ENCODE assay signal across 18 cellular contexts in genomic region chr14:56807586-56808168, GRCh38. TPM values are rescaled to one million over a fixed set of nuclear protein-coding genes. Genes with fewer than 3 reads are reported as not detected.
DNase-seq lines count a peak whose midpoint lies in the region; ATAC-seq, FAIRE-seq and TF ChIP-seq lines count a peak whose summit lies in the region.
"Had no signal": no experiment of that assay in that cellular context is flagged by ENCODE, and none has a peak within 500 bp of the region (broad histone marks: within the 10 kb centered on the region; RNA-seq: fewer than 3 reads in every experiment).

No MANE protein-coding gene starts in this region.

- H2BK12ac ChIP-seq in mesenchymal stem cell (ENCODE audit: low read length in 2 of 2): no peak overlapping the region

- H3K4me3 ChIP-seq in breast epithelium (peak overlapping the region in 2 of 3 donors; percentile 12 to 36), mammary epithelial cell (replicated peaks in 1 of 3; ENCODE audit: insufficient read depth in 1 of 3, low read depth in 2 of 3, low read length in 3 of 3) (no peak overlapping the region), mesenchymal stem cell (ENCODE audit: insufficient read depth in 1 of 2, low read depth in 1 of 2, low read length in 2 of 2) (peak overlapping the region in 1 of 2 experiments; percentile 62), suprapubic skin (peak overlapping the region; percentile 29)
- H3K4me3 ChIP-seq: ovary, SJSA1 had no signal

- no peak for TF ChIP-seq POLR2A in breast epithelium (IDR thresholded peaks at IDR 0.05)
- no peak for TF ChIP-seq POLR2A in suprapubic skin (IDR thresholded peaks at IDR 0.05)
- no peak for TF ChIP-seq POLR2A in GM12892 (IDR thresholded peaks at IDR 0.05; ENCODE audit: low read depth, low read length)

- no peak overlapping the region for H4K8ac ChIP-seq in mesenchymal stem cell (ENCODE audit: low read length)

- dilution Hi-C loops in mammary epithelial cell (cut with HindIII; ENCODE audit: low sequenced_read_pairs): no loop called here

- H3K9me3 ChIP-seq in breast epithelium (no peaks in the 10 kb centered on the region), mammary epithelial cell (replicated peaks; ENCODE audit: insufficient read depth, low read length) (peaks cover 11% of the 10 kb centered on the region), mesenchymal stem cell (ENCODE audit: control insufficient read depth, low read length) (peaks cover 5% of the 10 kb centered on the region), suprapubic skin (no peaks in the 10 kb centered on the region)
- H3K9me3 ChIP-seq: gastrocnemius medialis, SJSA1 had no signal

- H2AFZ ChIP-seq in mammary epithelial cell (ENCODE audit: low read depth, low read length) (no peak overlapping the region), mesenchymal stem cell (ENCODE audit: low read depth, low read length) (no peak overlapping the region)

- peaks cover 8% of the 10 kb centered on the region for H3K36me3 Mint-ChIP-seq in activated T-helper 1 cell treated with anti-CD3 and anti-CD28 coated beads, Interleukin-12 subunit alpha, Interleukin-12 subunit beta, Interleukin-2, Interleukin-4 antibody, amounts not matched to agents 30 ng/mL and 10 ng/mL and 1 ng/mL, durations not matched to agents 14 hours and 24 hours and 36 hours (ENCODE audit: low read depth)

- H4K91ac ChIP-seq in mesenchymal stem cell (ENCODE audit: low read length): no peak overlapping the region

- TF ChIP-seq EP300 in suprapubic skin (IDR thresholded peaks at IDR 0.05): no peak

- CTCF ChIA-PET in mammary epithelial cell (lab: Charles Lee; ENCODE audit: low non-redundant PET): no interaction called here

- no peaks in the 10 kb centered on the region for H3K79me2 ChIP-seq in mammary epithelial cell (ENCODE audit: insufficient read depth, low read length)

- no peaks in the 10 kb centered on the region for H3K36me3 ChIP-seq in breast epithelium
- H3K36me3 ChIP-seq in mammary epithelial cell (ENCODE audit: insufficient read depth, low read length): no peaks in the 10 kb centered on the region
- no peaks in the 10 kb centered on the region for H3K36me3 ChIP-seq in mesenchymal stem cell (ENCODE audit: control insufficient read depth in 1 of 2, insufficient read depth in 2 of 2, low read depth in 1 of 2, low read length in 2 of 2)
- H3K36me3 ChIP-seq in suprapubic skin: no peaks in the 10 kb centered on the region
- H3K36me3 ChIP-seq: gastrocnemius medialis, ovary, SJSA1 had no signal

- H3K79me1 ChIP-seq in mesenchymal stem cell (replicated peaks; ENCODE audit: low read length, poor library complexity, severe bottlenecking): no peaks in the 10 kb centered on the region

- no TSS peak for BruUV-seq in mammary epithelial cell (replicated peaks; lab: Mats Ljungman, UMichigan)

- no peak overlapping the region for H2BK5ac ChIP-seq in mesenchymal stem cell (ENCODE audit: low read depth, low read length, poor library complexity, severe bottlenecking)

- H3K4ac ChIP-seq in mesenchymal stem cell (ENCODE audit: low read depth in 1 of 2, low read length in 2 of 2): no peak overlapping the region

- peaks cover 81% of the 10 kb centered on the region for H3K27me3 Mint-ChIP-seq in activated T-helper 1 cell treated with anti-CD3 and anti-CD28 coated beads, Interleukin-12 subunit alpha, Interleukin-12 subunit beta, Interleukin-2, Interleukin-4 antibody, amounts not matched to agents 30 ng/mL and 10 ng/mL and 1 ng/mL, durations not matched to agents 14 hours and 24 hours and 36 hours (ENCODE audit: insufficient read depth)

- H3K9ac ChIP-seq in mammary epithelial cell (ENCODE audit: insufficient read depth, low read length) (no peak overlapping the region), mesenchymal stem cell (ENCODE audit: low read length) (no peak overlapping the region)

- no peak overlapping the region for H3K18ac ChIP-seq in mesenchymal stem cell (ENCODE audit: low read depth in 1 of 2, low read length in 2 of 2)

- no peaks in the 10 kb centered on the region for H4K20me1 ChIP-seq in mammary epithelial cell (ENCODE audit: insufficient read depth, low read length)

- in situ Hi-C loops in mammary epithelial cell (cut with MboI; ENCODE audit: low sequenced_read_pairs in 2 of 2): no loop called here

- no peak overlapping the region for H3K14ac ChIP-seq in mesenchymal stem cell (ENCODE audit: low read length in 2 of 2)

- no peak overlapping the region for H2BK15ac ChIP-seq in mesenchymal stem cell (ENCODE audit: low read depth, poor library complexity, severe bottlenecking)

- H2AK5ac ChIP-seq in mesenchymal stem cell (ENCODE audit: low read length, severe bottlenecking): no peak overlapping the region

- TF ChIP-seq CTCF in breast epithelium (IDR thresholded peaks at IDR 0.05) (no peak), mammary epithelial cell (conservative IDR thresholded peaks at IDR 0.05 in 1 of 2, IDR thresholded peaks at IDR 0.05 in 1 of 2; ENCODE audit: extremely low read depth in 1 of 2, insufficient read depth in 1 of 2, low read depth in 1 of 2, low read length in 2 of 2) (no peak), suprapubic skin (IDR thresholded peaks at IDR 0.05) (no peak)

- H2BK120ac ChIP-seq in mesenchymal stem cell (ENCODE audit: low read depth, low read length): no peak overlapping the region

- H3K27me3 ChIP-seq in breast epithelium (peaks cover 10 to 98% of the 10 kb centered on the region in 2 donors), mammary epithelial cell (ENCODE audit: insufficient read depth, low read length) (peaks cover 68% of the 10 kb centered on the region), mesenchymal stem cell (ENCODE audit: control insufficient read depth in 1 of 2, insufficient read depth in 1 of 2, low read length in 2 of 2) (peaks cover 97 to 100% of the 10 kb centered on the region in 2 experiments), suprapubic skin (peaks cover 100% of the 10 kb centered on the region)

- peak overlapping the region; percentile 6 for H3K27ac Mint-ChIP-seq in activated T-helper 1 cell treated with anti-CD3 and anti-CD28 coated beads, Interleukin-12 subunit alpha, Interleukin-12 subunit beta, Interleukin-2, Interleukin-4 antibody, amounts not matched to agents 30 ng/mL and 10 ng/mL and 1 ng/mL, durations not matched to agents 14 hours and 24 hours and 36 hours

- intact Hi-C loops in breast epithelium (cut with DNase I; ENCODE audit: low total_unique reads): no loop called here
- intact Hi-C loops in mammary epithelial cell (cut with micrococcal nuclease): no loop called here
- intact Hi-C loops in activated T-helper 1 cell treated with anti-CD3 and anti-CD28 coated beads, Interleukin-12 subunit alpha, Interleukin-12 subunit beta, Interleukin-2, Interleukin-4 antibody, amounts not matched to agents 30 ng/mL and 10 ng/mL and 1 ng/mL, durations not matched to agents 14 hours and 24 hours and 36 hours (cut with micrococcal nuclease): no loop called here

- H3K4me2 ChIP-seq in mammary epithelial cell (ENCODE audit: insufficient read depth, low read depth, low read length): no peak overlapping the region
- peak overlapping the region; percentile 50 for H3K4me2 ChIP-seq in mesenchymal stem cell (ENCODE audit: low read length, poor library complexity, severe bottlenecking)

- FAIRE-seq in GM12892 (lab: Jason Lieb, UNC): no peak
- FAIRE-seq: urothelium cell line had no signal

- H3K23ac ChIP-seq in mesenchymal stem cell (ENCODE audit: low read length in 2 of 2): no peak overlapping the region

- H3K27ac ChIP-seq in breast epithelium (no peak overlapping the region), mammary epithelial cell (ENCODE audit: insufficient read depth, low read depth, low read length) (no peak overlapping the region), mesenchymal stem cell (ENCODE audit: low read length, poor library complexity, severe bottlenecking) (no peak overlapping the region), suprapubic skin (no peak overlapping the region)
- H3K27ac ChIP-seq: gastrocnemius medialis, ovary, SJSA1, VCaP had no signal

- H3K9me3 Mint-ChIP-seq in activated T-helper 1 cell treated with anti-CD3 and anti-CD28 coated beads, Interleukin-12 subunit alpha, Interleukin-12 subunit beta, Interleukin-2, Interleukin-4 antibody, amounts not matched to agents 30 ng/mL and 10 ng/mL and 1 ng/mL, durations not matched to agents 14 hours and 24 hours and 36 hours: peaks cover 8% of the 10 kb centered on the region

- no peak for DNase-seq in breast epithelium (ENCODE audit: low spot score in 2 of 2)
- DNase-seq in mammary epithelial cell: no peak
- no peak for DNase-seq in activated T-helper 1 cell treated with anti-CD3 and anti-CD28 coated beads, Interleukin-12 subunit alpha, Interleukin-12 subunit beta, Interleukin-2, Interleukin-4 antibody, amounts not matched to agents 30 ng/mL and 10 ng/mL and 1 ng/mL, durations not matched to agents 14 hours and 24 hours and 36 hours (ENCODE audit: low spot score)
- DNase-seq in mesenchymal stem cell: no peak
- no peak for DNase-seq in suprapubic skin (ENCODE audit: low spot score in 2 of 2)
- DNase-seq in GM12892 (ENCODE audit: insufficient read length): no peak
- DNase-seq: AML-193; DMS 273 treated with DMSO at 0.1 percent for 48 hours; gastrocnemius medialis; NK-92 treated with Interleukin-12 subunit alpha and Interleukin-12 subunit beta, amount 100 ng/mL, for 24 hours; ovary had no signal

- WGBS in mammary epithelial cell (ENCODE audit: low coverage, missing lambda C conversion rate): 9% methylated on average over 8 of the region's 39 CpGs
- 2% methylated on average over 38 of the region's 39 CpGs for WGBS in mesenchymal stem cell
- 15% methylated on average over 39 of the region's 39 CpGs for WGBS in suprapubic skin

- H3K4me1 ChIP-seq in breast epithelium (no peaks in the 10 kb centered on the region), mammary epithelial cell (ENCODE audit: insufficient read depth, low read length) (no peaks in the 10 kb centered on the region), mesenchymal stem cell (ENCODE audit: control insufficient read depth, insufficient read depth, low read depth, low read length) (peaks cover 21% of the 10 kb centered on the region), suprapubic skin (peaks cover 31% of the 10 kb centered on the region)
- H3K4me1 ChIP-seq: SJSA1 had no signal

- ATAC-seq in GM19452 (IDR thresholded peaks at IDR 0.05; ENCODE audit: unreplicated experiment) (no peak), GM21723 (IDR thresholded peaks at IDR 0.05; ENCODE audit: unreplicated experiment) (no peak)
- ATAC-seq: gastrocnemius medialis, left lobe of liver had no signal

- peaks cover 17% of the 10 kb centered on the region for H3K4me1 Mint-ChIP-seq in activated T-helper 1 cell treated with anti-CD3 and anti-CD28 coated beads, Interleukin-12 subunit alpha, Interleukin-12 subunit beta, Interleukin-2, Interleukin-4 antibody, amounts not matched to agents 30 ng/mL and 10 ng/mL and 1 ng/mL, durations not matched to agents 14 hours and 24 hours and 36 hours (ENCODE audit: low read depth)

- H3K4me3 Mint-ChIP-seq in activated T-helper 1 cell treated with anti-CD3 and anti-CD28 coated beads, Interleukin-12 subunit alpha, Interleukin-12 subunit beta, Interleukin-2, Interleukin-4 antibody, amounts not matched to agents 30 ng/mL and 10 ng/mL and 1 ng/mL, durations not matched to agents 14 hours and 24 hours and 36 hours: no peak overlapping the region

RNA-seq across cellular contexts. Expression of gene OTX2, which starts 2.6 kb away (rescaled TPM):
- total RNA-seq in breast epithelium (not detected), mammary epithelial cell (not detected), suprapubic skin (not detected)
- not detected for polyA plus RNA-seq in mammary epithelial cell
- polyA minus RNA-seq in mammary epithelial cell: not detected
- not detected in 2 replicates for total RNA-seq in activated T-helper 1 cell treated with anti-CD3 and anti-CD28 coated beads, Interleukin-12 subunit alpha, Interleukin-12 subunit beta, Interleukin-2, Interleukin-4 antibody, amounts not matched to agents 30 ng/mL and 10 ng/mL and 1 ng/mL, durations not matched to agents 14 hours and 24 hours and 36 hours
- not detected for polyA plus RNA-seq in mesenchymal stem cell (2013, experiment 1 of 2)
- polyA plus RNA-seq in mesenchymal stem cell (2013, experiment 2 of 2): not detected
- polyA plus RNA-seq in GM12892 (2012; ENCODE audit: missing spikeins): not detected
- total RNA-seq: gastrocnemius medialis, HT-29, left lobe of liver, ovary, SJSA1 had no signal

Comparison
In these comparisons a context has a peak if more than half of its experiments do, and no peak if none do; other contexts are left out.
1. H3K4me3 ChIP-seq: peak in breast epithelium (2 of 3) and suprapubic skin (single experiment); none in mammary epithelial cell (0 of 3).